Comparison of ENCODE assay signal across 13 cellular contexts in genomic region chr10:44316187-44316921, GRCh38.
DNase-seq lines count a peak whose midpoint lies in the region; ATAC-seq and TF ChIP-seq lines count a peak whose summit lies in the region.
"Had no signal": no experiment of that assay in that cellular context is flagged by ENCODE, and none has a peak within 500 bp of the region (broad histone marks: within the 10 kb centered on the region; RNA-seq: fewer than 3 reads in every experiment).

No MANE protein-coding gene starts in this region.

- H3K27me3 ChIP-seq in RWPE2 (ENCODE audit: insufficient read depth, poor library complexity, severe bottlenecking) = no peaks in the 10 kb centered on the region
- no peaks in the 10 kb centered on the region for H3K27me3 ChIP-seq in naive thymus-derived CD4-positive, alpha-beta T cell (ENCODE audit: control insufficient read depth in 2 of 2, insufficient read depth in 2 of 2, low read length in 2 of 2)
- H3K27me3 ChIP-seq: right lobe of liver had no signal

- intact Hi-C loops in naive thymus-derived CD4-positive, alpha-beta T cell (cut with micrococcal nuclease) = no loop called here

- peaks cover 8 to 45% (median 37%) of the 10 kb centered on the region in 5 donors for H3K27me3 Mint-ChIP-seq in naive thymus-derived CD4-positive, alpha-beta T cell

- peaks cover 2 to 5% (median 5%) of the 10 kb centered on the region in 7 donors for H3K4me1 Mint-ChIP-seq in naive thymus-derived CD4-positive, alpha-beta T cell

- DNase-seq in Daoy (ENCODE audit: low read depth) (peak; percentile 34), RWPE2 (ENCODE audit: low spot score) (no peak), NCI-H526 (lab: John Stamatoyannopoulos, UW) (no peak), NCI-H2107 (lab: John Stamatoyannopoulos, UW) (no peak), COLO829 (ENCODE audit: low spot score) (no peak), NCI-H2171 (lab: John Stamatoyannopoulos, UW) (no peak)
- no peak for DNase-seq in naive thymus-derived CD4-positive, alpha-beta T cell
- DNase-seq: esophagus squamous epithelium, NCI-H446 treated with DMSO at 0.1 percent for 48 hours, right lobe of liver had no signal

- no peaks in the 10 kb centered on the region for H3K9me3 ChIP-seq in RWPE2 (ENCODE audit: severe bottlenecking)
- no peaks in the 10 kb centered on the region for H3K9me3 ChIP-seq in naive thymus-derived CD4-positive, alpha-beta T cell (ENCODE audit: control insufficient read depth in 2 of 3, low read length in 3 of 3)
- H3K9me3 ChIP-seq: esophagus squamous epithelium, right lobe of liver had no signal

- H3K4me3 Mint-ChIP-seq in naive thymus-derived CD4-positive, alpha-beta T cell = no peak overlapping the region
- H3K4me3 Mint-ChIP-seq: stimulated activated memory B cell treated with anti-CD40 and anti-IgM and Interleukin-4, amounts not matched to agents 10 μg/mL and 1 μg/mL and 100 μg/mL, for 72 hours had no signal

- ATAC-seq in GM21447 (IDR thresholded peaks at IDR 0.05; ENCODE audit: unreplicated experiment) (peak; percentile 56), RWPE2 (ENCODE audit: low read depth) (peak; percentile 40; the same call in 2 of the 3 replicates)
- peak; percentile 73 for ATAC-seq in naive thymus-derived CD4-positive, alpha-beta T cell
- ATAC-seq: stimulated activated memory B cell treated with anti-CD40 and anti-IgM and Interleukin-4, amounts not matched to agents 10 μg/mL and 1 μg/mL and 100 μg/mL, for 72 hours had no signal

- no peaks in the 10 kb centered on the region for H3K36me3 ChIP-seq in RWPE2 (ENCODE audit: low read depth)
- no peaks in the 10 kb centered on the region for H3K36me3 ChIP-seq in naive thymus-derived CD4-positive, alpha-beta T cell (ENCODE audit: control insufficient read depth in 2 of 3, insufficient read depth in 3 of 3, low read length in 3 of 3)
- H3K36me3 ChIP-seq: esophagus squamous epithelium, right lobe of liver had no signal

- H3K36me3 Mint-ChIP-seq in naive thymus-derived CD4-positive, alpha-beta T cell = no peaks in the 10 kb centered on the region
- H3K36me3 Mint-ChIP-seq: stimulated activated memory B cell treated with anti-CD40 and anti-IgM and Interleukin-4, amounts not matched to agents 10 μg/mL and 1 μg/mL and 100 μg/mL, for 72 hours had no signal

- no peak overlapping the region for H3K27ac ChIP-seq in RWPE2 (ENCODE audit: poor library complexity, severe bottlenecking)
- no peak overlapping the region for H3K27ac ChIP-seq in naive thymus-derived CD4-positive, alpha-beta T cell (ENCODE audit: low read depth, low read length)
- H3K27ac ChIP-seq: esophagus squamous epithelium, HL-60, right lobe of liver had no signal

- CTCF ChIA-PET in naive thymus-derived CD4-positive, alpha-beta T cell (lab: Charles Lee) = no interaction called here

- TF ChIP-seq CTCF in RWPE2 (IDR thresholded peaks at IDR 0.05; ENCODE audit: poor library complexity, severe bottlenecking) = no peak

- POLR2A ChIA-PET in naive thymus-derived CD4-positive, alpha-beta T cell (lab: Charles Lee) = no interaction called here

- peak overlapping the region in 1 of 9 donors; percentile 71 for H3K27ac Mint-ChIP-seq in naive thymus-derived CD4-positive, alpha-beta T cell
- H3K27ac Mint-ChIP-seq: stimulated activated memory B cell treated with anti-CD40 and anti-IgM and Interleukin-4, amounts not matched to agents 10 μg/mL and 1 μg/mL and 100 μg/mL, for 72 hours had no signal

- no peaks in the 10 kb centered on the region for H3K4me1 ChIP-seq in RWPE2 (ENCODE audit: insufficient read depth, poor library complexity, severe bottlenecking)
- peaks cover 0 to 2% of the 10 kb centered on the region in 2 donors for H3K4me1 ChIP-seq in naive thymus-derived CD4-positive, alpha-beta T cell (ENCODE audit: control insufficient read depth in 2 of 2, insufficient read depth in 2 of 2, low read length in 2 of 2)

- peaks cover 0 to 2% (median 0%) of the 10 kb centered on the region in 11 donors for H3K9me3 Mint-ChIP-seq in naive thymus-derived CD4-positive, alpha-beta T cell

- no peak overlapping the region for H3K4me3 ChIP-seq in RWPE2 (ENCODE audit: severe bottlenecking)
- H3K4me3 ChIP-seq in naive thymus-derived CD4-positive, alpha-beta T cell (ENCODE audit: low read length) = no peak overlapping the region
- H3K4me3 ChIP-seq: esophagus squamous epithelium, right lobe of liver had no signal
